8 cellular contexts compared by ENCODE assay signal in the genomic region with DNA sequence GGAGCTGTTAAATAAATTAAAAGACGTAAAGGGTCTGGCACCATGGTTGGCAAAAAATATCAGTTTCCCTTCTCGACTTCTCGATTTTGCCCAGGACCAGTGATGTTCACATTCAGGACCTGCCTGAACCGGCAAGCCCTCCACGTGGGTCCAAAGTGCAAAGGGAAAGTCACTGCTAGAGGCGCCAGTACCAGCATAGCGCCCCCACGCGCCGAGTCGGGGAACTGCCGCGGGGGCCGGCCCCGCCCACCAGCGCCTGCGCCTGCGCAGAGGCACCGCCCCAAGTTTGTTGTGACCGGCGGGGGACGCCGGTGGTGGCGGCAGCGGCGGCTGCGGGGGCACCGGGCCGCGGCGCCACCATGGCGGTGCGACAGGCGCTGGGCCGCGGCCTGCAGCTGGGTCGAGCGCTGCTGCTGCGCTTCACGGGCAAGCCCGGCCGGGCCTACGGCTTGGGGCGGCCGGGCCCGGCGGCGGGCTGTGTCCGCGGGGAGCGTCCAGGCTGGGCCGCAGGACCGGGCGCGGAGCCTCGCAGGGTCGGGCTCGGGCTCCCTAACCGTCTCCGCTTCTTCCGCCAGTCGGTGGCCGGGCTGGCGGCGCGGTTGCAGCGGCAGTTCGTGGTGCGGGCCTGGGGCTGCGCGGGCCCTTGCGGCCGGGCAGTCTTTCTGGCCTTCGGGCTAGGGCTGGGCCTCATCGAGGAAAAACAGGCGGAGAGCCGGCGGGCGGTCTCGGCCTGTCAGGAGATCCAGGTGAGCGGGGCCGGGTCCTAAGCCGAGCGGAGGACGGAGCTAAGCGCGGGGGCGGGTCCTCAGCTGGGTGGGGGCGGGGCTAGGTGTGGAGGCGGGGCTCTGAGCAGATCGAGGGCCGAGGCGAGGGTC. TPM values are rescaled to one million over a fixed set of nuclear protein-coding genes. Genes with fewer than 3 reads are reported as not detected.
DNase-seq lines count a peak whose midpoint lies in the region; ATAC-seq and TF ChIP-seq lines count a peak whose summit lies in the region.

A gene (plus strand): TSS at position 269 of the 875 bp plus-strand sequence. CDS start 91 bp downstream, at position 360.

- DNase-seq in AG08395 (ENCODE audit: low spot score) (peak; percentile 92), erythroblast (lab: John Stamatoyannopoulos, UW) (peak; percentile 86 to 92), mucosa of gallbladder (ENCODE audit: low spot score) (peak; percentile 85)
- DNase-seq in activated T-cell treated with anti-CD3 and anti-CD28 coated beads, Interleukin-2, amount 50 U/mL, for 24 hours = peak; percentile 98
- peak; percentile 69 for DNase-seq in stimulated activated CD8-positive, alpha-beta memory T cell treated with anti-CD3 and anti-CD28 coated beads, Interleukin-4, amount 100 ng/mL, for 24 hours (ENCODE audit: low read depth)

- H3K27me3 ChIP-seq in HUES6 (ENCODE audit: control insufficient read depth, insufficient read depth, low read length) (no peaks in the 10 kb centered on the region), OCI-LY3 (ENCODE audit: low read depth, low read length) (no peaks in the 10 kb centered on the region)

- H3K27ac ChIP-seq in HUES6 (ENCODE audit: low read depth, low read length) (peak within 1 kb of the TSS; percentile 27; the same call in 1 of the 2 replicates), OCI-LY3 (ENCODE audit: low read length) (peak within 1 kb of the TSS; percentile 35; the same call in 1 of the 2 replicates)

- H3K27ac Mint-ChIP-seq in activated T-cell treated with anti-CD3 and anti-CD28 coated beads, Interleukin-2, amount 50 U/mL, for 24 hours = peak within 1 kb of the TSS; percentile 74

- TF ChIP-seq CTCF in OCI-LY3 (IDR thresholded peaks at IDR 0.05; ENCODE audit: low read depth, low read length) = peak; percentile 85

- H3K9me3 ChIP-seq in HUES6 (ENCODE audit: control insufficient read depth, insufficient read depth, low read depth, low read length) (peaks cover 14% of the 10 kb centered on the region; the same call in 1 of the 2 replicates), OCI-LY3 (ENCODE audit: insufficient read depth, low read length) (no peaks in the 10 kb centered on the region)

- H3K36me3 ChIP-seq in HUES6 (ENCODE audit: control insufficient read depth, insufficient read depth, low read length) (peaks cover 12% of the 10 kb centered on the region), OCI-LY3 (replicated peaks; ENCODE audit: low read depth, low read length) (no peaks in the 10 kb centered on the region)

- H3K4me2 ChIP-seq in OCI-LY3 (ENCODE audit: low read length) = peak within 1 kb of the TSS; percentile 96

- peaks cover 5% of the 10 kb centered on the region for H3K36me3 Mint-ChIP-seq in activated T-cell treated with anti-CD3 and anti-CD28 coated beads, Interleukin-2, amount 50 U/mL, for 24 hours (ENCODE audit: low read depth)

- TF ChIP-seq POLR2A in erythroblast (IDR thresholded peaks at IDR 0.05; ENCODE audit: low read length) = peak; percentile 81

- no peaks in the 10 kb centered on the region for H3K27me3 Mint-ChIP-seq in activated T-cell treated with anti-CD3 and anti-CD28 coated beads, Interleukin-2, amount 50 U/mL, for 24 hours

- H3K4me1 Mint-ChIP-seq in activated T-cell treated with anti-CD3 and anti-CD28 coated beads, Interleukin-2, amount 50 U/mL, for 24 hours (ENCODE audit: low read depth) = peaks cover 13% of the 10 kb centered on the region

- H3K79me2 ChIP-seq in OCI-LY3 (ENCODE audit: low read length) = no peaks in the 10 kb centered on the region

- H3K4me3 ChIP-seq in HUES6 (ENCODE audit: low read depth, low read length) (peak within 1 kb of the TSS; percentile 70), OCI-LY3 (ENCODE audit: low read length) (peak within 1 kb of the TSS; percentile 97)

- no peaks in the 10 kb centered on the region for H4K20me1 ChIP-seq in OCI-LY3 (ENCODE audit: insufficient read depth, low read length)

- peak within 1 kb of the TSS; percentile 99 for H2AFZ ChIP-seq in OCI-LY3 (ENCODE audit: low read depth, low read length)

- peak within 1 kb of the TSS; percentile 81 for H3K4me3 Mint-ChIP-seq in activated T-cell treated with anti-CD3 and anti-CD28 coated beads, Interleukin-2, amount 50 U/mL, for 24 hours

- H3K9me3 Mint-ChIP-seq in activated T-cell treated with anti-CD3 and anti-CD28 coated beads, Interleukin-2, amount 50 U/mL, for 24 hours = peaks cover 5% of the 10 kb centered on the region

- ATAC-seq in GM19025 (IDR thresholded peaks at IDR 0.05; ENCODE audit: low read depth, unreplicated experiment) = peak; percentile 45

- H3K9ac ChIP-seq in HUES6 (ENCODE audit: low read length) = peak within 1 kb of the TSS; percentile 79
- peak within 1 kb of the TSS; percentile 66 for H3K9ac ChIP-seq in OCI-LY3 (ENCODE audit: low read length)

- peaks cover 10% of the 10 kb centered on the region for H3K4me1 ChIP-seq in HUES6 (ENCODE audit: control insufficient read depth, insufficient read depth, low read length)
- H3K4me1 ChIP-seq in OCI-LY3 (ENCODE audit: low read length) = peaks cover 11% of the 10 kb centered on the region

RNA-seq across cellular contexts. Expression of the gene that starts here (rescaled TPM):
- total RNA-seq in mucosa of gallbladder = 72.9 TPM

Comparison
In these comparisons a context has a peak if more than half of its experiments do, and no peak if none do; other contexts are left out.
1. Peak in every context shown above with its lines: DNase-seq, ATAC-seq, H3K4me3 ChIP-seq and H3K27ac ChIP-seq.